21 cellular contexts compared by ENCODE assay signal in genomic region chr7:130113887-130114286, GRCh38. TPM values are rescaled to one million over a fixed set of nuclear protein-coding genes. Genes with fewer than 3 reads are reported as not detected.
DNase-seq lines count a peak whose midpoint lies in the region; ATAC-seq, FAIRE-seq and TF ChIP-seq lines count a peak whose summit lies in the region.
"Had no signal": no experiment of that assay in that cellular context is flagged by ENCODE, and none has a peak within 500 bp of the region (broad histone marks: within the 10 kb centered on the region; RNA-seq: fewer than 3 reads in every experiment).

No MANE protein-coding gene starts in this region.

- H3K27me3 Mint-ChIP-seq in CD8-positive, alpha-beta T cell (ENCODE audit: low read depth), result no peaks in the 10 kb centered on the region
- H3K27me3 Mint-ChIP-seq: activated CD4-positive, alpha-beta T cell treated with anti-CD3 and anti-CD28 coated beads, Interleukin-2, amount 10 ng/mL, durations not matched to agents 7 days and 5 days; brain; CD8-positive, alpha-beta memory T cell had no signal

- intact Hi-C loops in HCT116 (cut with micrococcal nuclease), result no loop called here
- intact Hi-C loops in PC-9 (cut with micrococcal nuclease; ENCODE audit: unreplicated experiment), result no loop called here
- intact Hi-C loops in CD8-positive, alpha-beta T cell (cut with DNase I, micrococcal nuclease), result no loop called here

- TF ChIP-seq CTCF in HCT116 (IDR thresholded peaks at IDR 0.05 in 2 of 3, conservative IDR thresholded peaks at IDR 0.05 in 1 of 3; ENCODE audit: borderline replicate concordance in 1 of 3, insufficient read depth in 1 of 3, low read depth in 2 of 3, low read length in 2 of 3), result no peak
- no peak for TF ChIP-seq CTCF in PC-9 (conservative IDR thresholded peaks at IDR 0.05)
- no peak for TF ChIP-seq CTCF in CD8-positive, alpha-beta T cell (IDR thresholded peaks at IDR 0.05)

- H3K9me3 ChIP-seq in HCT116 (ENCODE audit: control insufficient read depth in 1 of 2, insufficient read depth in 1 of 2, low read depth in 1 of 2, low read length in 2 of 2) (no peaks in the 10 kb centered on the region), PC-9 (ENCODE audit: insufficient read depth, low read depth) (no peaks in the 10 kb centered on the region), small intestine (ENCODE audit: control insufficient read depth, low read depth) (no peaks in the 10 kb centered on the region)
- H3K9me3 ChIP-seq in CD8-positive, alpha-beta T cell (ENCODE audit: low read length), result no peaks in the 10 kb centered on the region
- H3K9me3 ChIP-seq: HAP-1, left ventricle myocardium inferior, suprapubic skin had no signal

- no peaks in the 10 kb centered on the region for H3K4me1 Mint-ChIP-seq in CD8-positive, alpha-beta T cell (ENCODE audit: low read depth)
- H3K4me1 Mint-ChIP-seq: CD8-positive, alpha-beta memory T cell had no signal

- no peaks in the 10 kb centered on the region for H3K27me3 ChIP-seq in HCT116 (ENCODE audit: insufficient read depth, low read length)
- H3K27me3 ChIP-seq in PC-9 (ENCODE audit: insufficient read depth, low read depth), result no peaks in the 10 kb centered on the region
- H3K27me3 ChIP-seq in small intestine (ENCODE audit: control insufficient read depth in 2 of 2, insufficient read depth in 2 of 2, low read length in 2 of 2), result no peaks in the 10 kb centered on the region
- no peaks in the 10 kb centered on the region for H3K27me3 ChIP-seq in CD8-positive, alpha-beta T cell (ENCODE audit: insufficient read depth, low read length)
- H3K27me3 ChIP-seq: right atrium auricular region, suprapubic skin had no signal

- no peaks in the 10 kb centered on the region for H3K36me3 ChIP-seq in HCT116 (ENCODE audit: control insufficient read depth in 1 of 2, insufficient read depth in 2 of 2, low read length in 2 of 2)
- H3K36me3 ChIP-seq in PC-9 (ENCODE audit: low read depth), result no peaks in the 10 kb centered on the region; the same call in 1 of the 2 replicates
- peaks cover 0 to 5% of the 10 kb centered on the region in 2 donors for H3K36me3 ChIP-seq in small intestine (ENCODE audit: control insufficient read depth in 2 of 2, insufficient read depth in 2 of 2, low read length in 2 of 2)
- H3K36me3 ChIP-seq in CD8-positive, alpha-beta T cell (ENCODE audit: insufficient read depth, low read length), result no peaks in the 10 kb centered on the region
- H3K36me3 ChIP-seq: HAP-1 had no signal

- peak overlapping the region; percentile 24; the same call in 1 of the 2 replicates for H3K4me2 ChIP-seq in HCT116 (ENCODE audit: low read length)
- H3K4me2 ChIP-seq in PC-9, result peak overlapping the region; percentile 42; the same call in 1 of the 2 replicates

- H4K20me1 ChIP-seq in HCT116 (ENCODE audit: insufficient read depth) (no peaks in the 10 kb centered on the region), PC-9 (ENCODE audit: insufficient read depth) (no peaks in the 10 kb centered on the region)

- RAD21 ChIA-PET in HCT116 (lab: Charles Lee; ENCODE audit: low non-redundant PET in 1 of 2, low total read pairs in 2 of 2, uncharacterized antibody in 2 of 2, unreplicated experiment in 2 of 2), result no interaction called here

- H3K4me1 ChIP-seq in HCT116 (ENCODE audit: control insufficient read depth in 1 of 2, insufficient read depth in 2 of 2, low read length in 2 of 2) (peaks cover 0 to 12% of the 10 kb centered on the region in 2 experiments; a peak in 2 of 4 replicates), PC-9 (replicated peaks; ENCODE audit: insufficient read depth) (peaks cover 22% of the 10 kb centered on the region), small intestine (ENCODE audit: control insufficient read depth in 2 of 2, insufficient read depth in 1 of 2, low read depth in 1 of 2, low read length in 1 of 2) (peaks cover 0 to 2% of the 10 kb centered on the region in 2 donors)
- H3K4me1 ChIP-seq in CD8-positive, alpha-beta T cell (ENCODE audit: insufficient read depth, low read length), result no peaks in the 10 kb centered on the region
- H3K4me1 ChIP-seq: HAP-1, left ventricle myocardium inferior, right atrium auricular region, suprapubic skin had no signal

- TF ChIP-seq RAD21 in HCT116 (IDR thresholded peaks at IDR 0.05; ENCODE audit: low read depth), result no peak

- no peak for ATAC-seq in HCT116
- ATAC-seq in left lobe of liver, result peak; percentile 83
- ATAC-seq in CD8-positive, alpha-beta T cell, result no peak

- FAIRE-seq in small intestine (lab: Jason Lieb, UNC), result no peak
- FAIRE-seq: endometrium, TTC549 had no signal

- CTCF ChIA-PET in HCT116 (lab: Charles Lee) (no interaction called here), PC-9 (lab: Charles Lee) (interaction anchor here (0.5 to 1.1 kb wide), 2 partner anchors 554 to 588 kb away, joined by 3 to 4 read pairs; no protein-coding TSS in a partner anchor)
- CTCF ChIA-PET in CD8-positive, alpha-beta T cell (lab: Charles Lee), result no interaction called here

- H3K4me3 Mint-ChIP-seq in CD8-positive, alpha-beta T cell, result no peak overlapping the region
- H3K4me3 Mint-ChIP-seq: activated CD4-positive, alpha-beta T cell treated with anti-CD3 and anti-CD28 coated beads, Interleukin-2, amount 10 ng/mL, durations not matched to agents 7 days and 5 days; brain; CD8-positive, alpha-beta memory T cell had no signal

- no peak overlapping the region for H3K27ac Mint-ChIP-seq in CD8-positive, alpha-beta T cell
- H3K27ac Mint-ChIP-seq: activated CD4-positive, alpha-beta T cell treated with anti-CD3 and anti-CD28 coated beads, Interleukin-2, amount 10 ng/mL, durations not matched to agents 7 days and 5 days; brain had no signal

- H3K4me3 ChIP-seq in HCT116 (replicated peaks in 1 of 2; ENCODE audit: low read depth in 1 of 2, low read length in 2 of 2) (no peak overlapping the region), PC-9 (no peak overlapping the region), small intestine (ENCODE audit: low read depth in 1 of 2, low read length in 2 of 2) (no peak overlapping the region)
- H3K4me3 ChIP-seq in CD8-positive, alpha-beta T cell (ENCODE audit: low read depth, low read length), result no peak overlapping the region
- H3K4me3 ChIP-seq: HAP-1, left ventricle myocardium inferior, right atrium auricular region, suprapubic skin had no signal

- H3K36me3 Mint-ChIP-seq in CD8-positive, alpha-beta T cell, result peaks cover 14% of the 10 kb centered on the region

- BruUV-seq in HCT116 (replicated peaks; lab: Mats Ljungman, UMichigan), result no TSS peak
- no TSS peak for BruUV-seq in PC-9 (replicated peaks; lab: Mats Ljungman, UMichigan)

- no peak overlapping the region for H3K9ac ChIP-seq in HCT116 (ENCODE audit: low read length)

- 13 to 56% (median 33%) methylated on average over 4 of the region's 4 CpGs for WGBS in small intestine, 3 donors

- H3K79me2 ChIP-seq in HCT116 (ENCODE audit: insufficient read depth, low read length) (no peaks in the 10 kb centered on the region), PC-9 (ENCODE audit: low read depth) (no peaks in the 10 kb centered on the region; the same call in 1 of the 2 replicates)

- H3K27ac ChIP-seq in HCT116 (ENCODE audit: low read depth, low read length) (no peak overlapping the region), PC-9 (peak overlapping the region; percentile 40), small intestine (ENCODE audit: low read depth in 1 of 2, low read length in 1 of 2) (peak overlapping the region in 1 of 2 donors; percentile 4)
- H3K27ac ChIP-seq in CD8-positive, alpha-beta T cell (ENCODE audit: low read depth, low read length), result no peak overlapping the region
- H3K27ac ChIP-seq: left ventricle myocardium inferior, right atrium auricular region, suprapubic skin had no signal

- H3F3A ChIP-seq in PC-9 (ENCODE audit: insufficient read depth, low read depth), result peaks cover 20% of the 10 kb centered on the region

- TF ChIP-seq POLR2A in HCT116 (IDR thresholded peaks at IDR 0.05; ENCODE audit: borderline replicate concordance, extremely low read depth, insufficient read depth, insufficient read length), result no peak

- H2AFZ ChIP-seq in HCT116 (ENCODE audit: low read depth, low read length, poor library complexity, severe bottlenecking) (no peak overlapping the region), PC-9 (no peak overlapping the region)

- no peak for DNase-seq in HCT116 (ENCODE audit: low read depth, low spot score)
- DNase-seq in PC-9, result no peak
- no peak for DNase-seq in left lobe of liver (ENCODE audit: low spot score)
- peak; percentile 82 for DNase-seq in small intestine
- no peak for DNase-seq in epidermal melanocyte (ENCODE audit: insufficient read length, low spot score)
- no peak for DNase-seq in GM19240 (ENCODE audit: insufficient read length, low spot score)
- DNase-seq in CD8-positive, alpha-beta T cell, result no peak
- DNase-seq: activated CD4-positive, alpha-beta T cell treated with anti-CD3 and anti-CD28 coated beads, Interleukin-2, amount 10 ng/mL, durations not matched to agents 7 days and 5 days; CD8-positive, alpha-beta memory T cell; DMS53; left ventricle myocardium inferior; NCI-H146; NCI-H2171; NCI-H526; SHP77 had no signal

- H3K9me2 ChIP-seq in HCT116 (ENCODE audit: insufficient read depth) (no peaks in the 10 kb centered on the region), PC-9 (ENCODE audit: insufficient read depth) (no peaks in the 10 kb centered on the region)

- POLR2A ChIA-PET in HCT116 (lab: Charles Lee), result no interaction called here
- POLR2A ChIA-PET in PC-9 (lab: Charles Lee; ENCODE audit: unreplicated experiment), result no interaction called here
- POLR2A ChIA-PET in CD8-positive, alpha-beta T cell (lab: Charles Lee), result no interaction called here

- no peaks in the 10 kb centered on the region for H3K9me3 Mint-ChIP-seq in CD8-positive, alpha-beta T cell
- H3K9me3 Mint-ChIP-seq: activated CD4-positive, alpha-beta T cell treated with anti-CD3 and anti-CD28 coated beads, Interleukin-2, amount 10 ng/mL, durations not matched to agents 7 days and 5 days; CD8-positive, alpha-beta memory T cell had no signal

TF ChIP-seq in HCT116, 20 proteins besides CTCF, POLR2A, EP300 and RAD21 (continues in another document):
- TF ChIP-seq EGR1 (IDR thresholded peaks at IDR 0.05; ENCODE audit: low read depth) (no peak), ELF1 (IDR thresholded peaks at IDR 0.05; ENCODE audit: borderline replicate concordance, low read depth) (no peak)

RNA-seq across cellular contexts. Expression of gene KLHDC10, which starts 43.6 kb away (rescaled TPM):
- total RNA-seq in HCT116 (2021; ENCODE audit: unreplicated experiment), result 25.8 TPM
- polyA plus RNA-seq in HCT116 (2012), result 16.6 and 18.4 TPM in 2 replicates
- total RNA-seq in PC-9 (2021), result 46.4 and 47.0 TPM in 2 replicates
- 35.3 TPM for total RNA-seq in left lobe of liver
- polyA plus RNA-seq in small intestine, result 10 to 100 TPM in 1 of 3 donors, 1 to 10 TPM in 2; 7.0 to 16.3 (median 7.8) TPM
- total RNA-seq in CD8-positive, alpha-beta T cell, result 1 to 10 TPM; 9.6 to 9.9 TPM
